21 cellular contexts compared by ENCODE assay signal in genomic region chr1:32508751-32509140, GRCh38. TPM values are rescaled to one million over a fixed set of nuclear protein-coding genes. Genes with fewer than 3 reads are reported as not detected.
DNase-seq lines count a peak whose midpoint lies in the region; ATAC-seq and TF ChIP-seq lines count a peak whose summit lies in the region.
"Had no signal": no experiment of that assay in that cellular context is flagged by ENCODE, and none has a peak within 500 bp of the region (broad histone marks: within the 10 kb centered on the region; RNA-seq: fewer than 3 reads in every experiment).

No MANE protein-coding gene starts in this region.

- H3K9me2 ChIP-seq in GM23248 (ENCODE audit: insufficient read depth), result no peaks in the 10 kb centered on the region

- H3K23ac ChIP-seq in trophoblast cell (ENCODE audit: low read length), result no peak overlapping the region

- H3K36me3 ChIP-seq in GM23248 (ENCODE audit: low read depth) (no peaks in the 10 kb centered on the region), trophoblast cell (ENCODE audit: control insufficient read depth in 1 of 2, insufficient read depth in 2 of 2, low read length in 2 of 2) (no peaks in the 10 kb centered on the region), gastroesophageal sphincter (no peaks in the 10 kb centered on the region), colonic mucosa (no peaks in the 10 kb centered on the region)
- H3K36me3 ChIP-seq: BLaER1 treated with 17β-estradiol and CSF1 and Interleukin-3, amounts not matched to agents 10 nM and 100 nM; Peyer's patch had no signal

- H3K36me3 Mint-ChIP-seq in activated T-cell treated with anti-CD3 and anti-CD28 coated beads, Interleukin-2, amount 50 U/mL, for 24 hours (ENCODE audit: low read depth), result no peaks in the 10 kb centered on the region
- H3K36me3 Mint-ChIP-seq: CD8-positive, alpha-beta T cell had no signal

- no peak overlapping the region for H3K4me3 ChIP-seq in GM23248
- no peak overlapping the region for H3K4me3 ChIP-seq in fibroblast of villous mesenchyme (ENCODE audit: low read depth, low read length)
- no peak overlapping the region for H3K4me3 ChIP-seq in trophoblast cell (ENCODE audit: low read depth, low read length)
- no peak overlapping the region for H3K4me3 ChIP-seq in gastroesophageal sphincter
- H3K4me3 ChIP-seq in colonic mucosa, result no peak overlapping the region
- H3K4me3 ChIP-seq: BLaER1 treated with 17β-estradiol and CSF1 and Interleukin-3, amounts not matched to agents 10 nM and 100 nM; Peyer's patch; SK-N-MC had no signal

- H3K27ac Mint-ChIP-seq in activated T-cell treated with anti-CD3 and anti-CD28 coated beads, Interleukin-2, amount 50 U/mL, for 24 hours, result no peak overlapping the region
- H3K27ac Mint-ChIP-seq: CD8-positive, alpha-beta T cell had no signal

- TF ChIP-seq POLR2A in gastroesophageal sphincter (IDR thresholded peaks at IDR 0.05), result no peak

- no peak overlapping the region for H2BK5ac ChIP-seq in trophoblast cell (ENCODE audit: low read depth, low read length, poor library complexity)

- H3F3A ChIP-seq in GM23248 (ENCODE audit: insufficient read depth), result no peaks in the 10 kb centered on the region

- H2BK12ac ChIP-seq in trophoblast cell (ENCODE audit: low read length), result no peak overlapping the region

- TF ChIP-seq EP300 in gastroesophageal sphincter (IDR thresholded peaks at IDR 0.05), result no peak

- no peak overlapping the region for H4K8ac ChIP-seq in trophoblast cell (ENCODE audit: low read depth, low read length)

- H3K4me2 ChIP-seq in GM23248 (ENCODE audit: unreplicated experiment) (no peak overlapping the region), trophoblast cell (ENCODE audit: low read length) (no peak overlapping the region)
- H3K4me2 ChIP-seq: BLaER1 treated with 17β-estradiol and CSF1 and Interleukin-3, amounts not matched to agents 10 nM and 100 nM had no signal

- in situ Hi-C loops in GM23248 (cut with MboI), result no loop called here

- H3K9me3 ChIP-seq in GM23248 (ENCODE audit: low read depth) (no peaks in the 10 kb centered on the region), trophoblast cell (ENCODE audit: insufficient read depth, low read depth, low read length) (no peaks in the 10 kb centered on the region), gastroesophageal sphincter (no peaks in the 10 kb centered on the region), colonic mucosa (no peaks in the 10 kb centered on the region)
- H3K9me3 ChIP-seq: Peyer's patch had no signal

- TF ChIP-seq CTCF in fibroblast of villous mesenchyme (IDR thresholded peaks at IDR 0.05; ENCODE audit: insufficient read depth, low read depth, low read length) (no peak), gastroesophageal sphincter (IDR thresholded peaks at IDR 0.05) (no peak), colonic mucosa (IDR thresholded peaks at IDR 0.05) (no peak)

- DNase-seq in GM23248 (peak; percentile 12), M059J (ENCODE audit: low read depth) (peak; percentile 63), fibroblast of villous mesenchyme (ENCODE audit: low read depth) (peak; percentile 30), trophoblast cell (peak; percentile 19 to 39), SHP77 (lab: John Stamatoyannopoulos, UW) (no peak), colonic mucosa (no peak)
- no peak for DNase-seq in activated T-cell treated with anti-CD3 and anti-CD28 coated beads, Interleukin-2, amount 50 U/mL, for 24 hours
- DNase-seq: CD8-positive, alpha-beta T cell; H7; Kasumi-1; NCI-H1105; NCI-H2081; NCI-H446 treated with DMSO at 0.1 percent for 48 hours; NCI-H69; Peyer's patch; Right ventricle myocardium superior had no signal

- no peaks in the 10 kb centered on the region for H3K4me1 ChIP-seq in GM23248 (ENCODE audit: insufficient read depth)
- H3K4me1 ChIP-seq in trophoblast cell (ENCODE audit: control insufficient read depth in 1 of 2, insufficient read depth in 2 of 2, low read length in 2 of 2), result peaks cover 0 to 3% of the 10 kb centered on the region in 2 experiments
- H3K4me1 ChIP-seq in gastroesophageal sphincter, result no peaks in the 10 kb centered on the region
- no peaks in the 10 kb centered on the region for H3K4me1 ChIP-seq in colonic mucosa
- H3K4me1 ChIP-seq: BLaER1 treated with 17β-estradiol and CSF1 and Interleukin-3, amounts not matched to agents 10 nM and 100 nM; Peyer's patch had no signal

- H2AFZ ChIP-seq in GM23248 (no peak overlapping the region), trophoblast cell (ENCODE audit: insufficient read depth, low read length, poor library complexity) (no peak overlapping the region)

- no peak overlapping the region for H4K12ac ChIP-seq in trophoblast cell (ENCODE audit: low read depth, low read length)

- H3K79me2 ChIP-seq in GM23248 (ENCODE audit: insufficient read depth) (no peaks in the 10 kb centered on the region), trophoblast cell (ENCODE audit: control insufficient read depth, insufficient read depth, low read length, poor library complexity) (no peaks in the 10 kb centered on the region)

- no peak overlapping the region for H3K14ac ChIP-seq in trophoblast cell (ENCODE audit: low read length)

- H3K79me1 ChIP-seq in trophoblast cell (ENCODE audit: low read length), result no peaks in the 10 kb centered on the region

- H3K18ac ChIP-seq in trophoblast cell (ENCODE audit: low read length), result no peak overlapping the region

- no peaks in the 10 kb centered on the region for H4K20me1 ChIP-seq in GM23248 (ENCODE audit: insufficient read depth)
- H4K20me1 ChIP-seq: BLaER1 treated with 17β-estradiol and CSF1 and Interleukin-3, amounts not matched to agents 10 nM and 100 nM had no signal

- H3K9me3 Mint-ChIP-seq in activated T-cell treated with anti-CD3 and anti-CD28 coated beads, Interleukin-2, amount 50 U/mL, for 24 hours, result no peaks in the 10 kb centered on the region
- H3K9me3 Mint-ChIP-seq: CD8-positive, alpha-beta T cell had no signal

- H2AK5ac ChIP-seq in trophoblast cell (ENCODE audit: low read length), result no peak overlapping the region

- no peak overlapping the region for H4K91ac ChIP-seq in trophoblast cell (ENCODE audit: low read depth, low read length)

- no peak overlapping the region for H3K4me3 Mint-ChIP-seq in activated T-cell treated with anti-CD3 and anti-CD28 coated beads, Interleukin-2, amount 50 U/mL, for 24 hours
- H3K4me3 Mint-ChIP-seq: CD8-positive, alpha-beta T cell had no signal

- no peaks in the 10 kb centered on the region for H3K4me1 Mint-ChIP-seq in activated T-cell treated with anti-CD3 and anti-CD28 coated beads, Interleukin-2, amount 50 U/mL, for 24 hours (ENCODE audit: low read depth)

- H3K9ac ChIP-seq in GM23248 (no peak overlapping the region), trophoblast cell (ENCODE audit: low read length) (no peak overlapping the region), colonic mucosa (ENCODE audit: low read depth in 2 of 2, low read length in 2 of 2) (no peak overlapping the region)
- H3K9ac ChIP-seq: BLaER1 treated with 17β-estradiol and CSF1 and Interleukin-3, amounts not matched to agents 10 nM and 100 nM had no signal

- H3K27me3 Mint-ChIP-seq in activated T-cell treated with anti-CD3 and anti-CD28 coated beads, Interleukin-2, amount 50 U/mL, for 24 hours, result peaks cover 34% of the 10 kb centered on the region

- H3K27ac ChIP-seq in GM23248 (no peak overlapping the region), trophoblast cell (ENCODE audit: low read depth, low read length) (no peak overlapping the region), gastroesophageal sphincter (no peak overlapping the region), colonic mucosa (no peak overlapping the region)
- H3K27ac ChIP-seq: BLaER1 treated with 17β-estradiol and CSF1 and Interleukin-3, amounts not matched to agents 10 nM and 100 nM; HL-60; Peyer's patch; SK-N-MC had no signal

- no peak overlapping the region for H3K4ac ChIP-seq in trophoblast cell (ENCODE audit: low read depth, low read length)

- ATAC-seq in gastroesophageal sphincter, result no peak
- ATAC-seq: CD8-positive, alpha-beta T cell had no signal

- intact Hi-C loops in colonic mucosa (cut with DNase I), result no loop called here

- no peak overlapping the region for H2BK120ac ChIP-seq in trophoblast cell (ENCODE audit: insufficient read depth, low read length, poor library complexity)

- H3K27me3 ChIP-seq in GM23248 (replicated peaks; ENCODE audit: insufficient read depth), result no peaks in the 10 kb centered on the region
- H3K27me3 ChIP-seq in trophoblast cell (ENCODE audit: insufficient read depth, low read length), result no peaks in the 10 kb centered on the region
- peaks cover 8% of the 10 kb centered on the region for H3K27me3 ChIP-seq in gastroesophageal sphincter
- no peaks in the 10 kb centered on the region for H3K27me3 ChIP-seq in colonic mucosa
- H3K27me3 ChIP-seq: BLaER1 treated with 17β-estradiol and CSF1 and Interleukin-3, amounts not matched to agents 10 nM and 100 nM; Peyer's patch had no signal

- WGBS in GM23248 (ENCODE audit: low coverage in 1 of 2, low lambda C conversion rate in 2 of 2, missing lambda C conversion rate in 2 of 2), 2 experiments, result 62 to 73% methylated on average over 5 of the region's 5 CpGs
- no CpG with 5 or more reads among the region's 5 CpGs for WGBS in trophoblast cell (ENCODE audit: extremely low coverage, insufficient coverage, insufficient read length)
- 83% methylated on average over 4 of the region's 5 CpGs; no CpG with 5 or more reads in 1 of the 2 donors for WGBS in gastroesophageal sphincter (ENCODE audit: low coverage in 1 of 2), 2 donors

RNA-seq across cellular contexts. Expression of gene ZBTB8A, which starts 30.5 kb away (rescaled TPM):
- 5.3 and 5.6 TPM in 2 replicates for total RNA-seq in GM23248 (2014; rRNA removed; shearing (Covaris generic))
- polyA plus RNA-seq in GM23248 (2016; fragmentation: Nextera tagmentation; extraction: Ambion mirVana), result 6.8 and 8.5 TPM in 2 replicates
- total RNA-seq in M059J (2014; rRNA removed; shearing (Covaris generic)), result 3.2 and 6.3 TPM in 2 replicates
- total RNA-seq in fibroblast of villous mesenchyme (5.2 and 5.6 TPM in 2 replicates), gastroesophageal sphincter (10 to 100 TPM in 1 of 4 donors, 1 to 10 TPM in 3; 8.4 to 10.9 (median 9.0) TPM), colonic mucosa (1 to 10 TPM; 6.5 to 7.1 TPM)
- polyA plus RNA-seq in trophoblast cell (2013), result 8.5 and 9.2 TPM in 2 replicates
- total RNA-seq: CD8-positive, alpha-beta T cell had no signal

RNA-seq across cellular contexts. Expression of gene ZBTB8B, which starts 43.9 kb away (rescaled TPM):
- total RNA-seq in GM23248 (2014; rRNA removed; shearing (Covaris generic)), result not detected in 2 replicates
- not detected in 2 replicates for polyA plus RNA-seq in GM23248 (2016; fragmentation: Nextera tagmentation; extraction: Ambion mirVana)
- total RNA-seq in M059J (2014; rRNA removed; shearing (Covaris generic)), result 0.02 and 0.32 TPM in 2 replicates
- total RNA-seq in fibroblast of villous mesenchyme (not detected in 2 replicates), gastroesophageal sphincter (under 1 TPM in 2 of 4 donors, not detected in 2; under 0.01 to 0.16 TPM), colonic mucosa (not detected)
- 0.69 and 0.79 TPM in 2 replicates for polyA plus RNA-seq in trophoblast cell (2013)
- total RNA-seq: CD8-positive, alpha-beta T cell; HT1080; Right ventricle myocardium superior had no signal

Comparison
In these comparisons a context has a peak if more than half of its experiments do, and no peak if none do; other contexts are left out.
1. DNase-seq: peak in GM23248 (single experiment), M059J (single experiment), fibroblast of villous mesenchyme (single experiment) and trophoblast cell (2 of 2); none in activated T-cell treated with anti-CD3 and anti-CD28 coated beads, Interleukin-2, amount 50 U/mL, for 24 hours (single experiment), SHP77 (0 of 2) and colonic mucosa (single experiment).